Comparison of ENCODE assay signal across 37 cellular contexts in genomic region chr3:70853161-70853560, GRCh38.
DNase-seq lines count a peak whose midpoint lies in the region; ATAC-seq, FAIRE-seq and TF ChIP-seq lines count a peak whose summit lies in the region.
"Had no signal": no experiment of that assay in that cellular context is flagged by ENCODE, and none has a peak within 500 bp of the region (broad histone marks: within the 10 kb centered on the region; RNA-seq: fewer than 3 reads in every experiment).

No MANE protein-coding gene starts in this region.

- no peak for TF ChIP-seq POLR2A in endothelial cell of umbilical vein (IDR thresholded peaks at IDR 0.05; ENCODE audit: low read depth, low read length)

- POLR2A ChIA-PET in endothelial cell of umbilical vein (lab: Charles Lee) = interaction anchor here (0.5 kb wide), 1 partner anchor 21 kb away, joined by 6 read pairs; no protein-coding TSS in a partner anchor
- POLR2A ChIA-PET in activated CD4-positive, alpha-beta T cell treated with anti-CD3 and anti-CD28 coated beads, Interleukin-2, amount 10 ng/mL, durations not matched to agents 7 days and 5 days (lab: Charles Lee) = no interaction called here

- dilution Hi-C loops in endothelial cell of umbilical vein (cut with MboI; ENCODE audit: extremely low pct_ligation_motif_present, low sequenced_read_pairs) = no loop called here

- H3K27ac Mint-ChIP-seq in activated CD4-positive, alpha-beta T cell treated with anti-CD3 and anti-CD28 coated beads, Interleukin-2, amount 10 ng/mL, durations not matched to agents 7 days and 5 days = no peak overlapping the region
- H3K27ac Mint-ChIP-seq: activated CD4-positive, alpha-beta memory T cell treated with anti-CD3 and anti-CD28 coated beads, Interleukin-2, amount 10 ng/mL, durations not matched to agents 7 days and 5 days; activated naive CD4-positive, alpha-beta T cell treated with anti-CD3 and anti-CD28 coated beads, Interleukin-2, amount 50 U/mL, for 24 hours; activated T-helper 2 cell treated with anti-CD3 and anti-CD28 coated beads, Interferon-gamma antibody, Interleukin-2, Interleukin-4, amounts not matched to agents 10 μg/mL and 5 μg/mL and 100 μg/mL, durations not matched to agents 14 hours and 24 hours and 36 hours; CD4-positive, CD25-positive, alpha-beta regulatory T cell; naive thymus-derived CD4-positive, alpha-beta T cell; T-helper 1 cell treated with Interleukin-12 subunit alpha and Interleukin-12 subunit beta and Interleukin-4 antibody, amounts not matched to agents 30 μg/mL and 1 μg/mL, for 36 hours had no signal

- no peaks in the 10 kb centered on the region for H3K36me3 ChIP-seq in ACC112 (ENCODE audit: insufficient read depth, low read length)
- H3K36me3 ChIP-seq in HUES48 (ENCODE audit: control insufficient read depth, insufficient read depth, low read length) = no peaks in the 10 kb centered on the region
- no peaks in the 10 kb centered on the region for H3K36me3 ChIP-seq in endothelial cell of umbilical vein (ENCODE audit: control insufficient read depth in 2 of 2, extremely low read depth in 1 of 2, insufficient read depth in 2 of 2, low read length in 2 of 2)
- H3K36me3 ChIP-seq: HAP-1, left ventricle myocardium inferior, uterus had no signal

- no peaks in the 10 kb centered on the region for H3K27me3 ChIP-seq in ACC112 (ENCODE audit: insufficient read depth, low read length)
- no peaks in the 10 kb centered on the region for H3K27me3 ChIP-seq in HUES48 (ENCODE audit: control insufficient read depth, insufficient read depth, low read length)
- no peaks in the 10 kb centered on the region for H3K27me3 ChIP-seq in endothelial cell of umbilical vein (ENCODE audit: control insufficient read depth in 2 of 2, insufficient read depth in 2 of 2, low read length in 2 of 2)
- H3K27me3 ChIP-seq: uterus had no signal

- no peaks in the 10 kb centered on the region for H3K9me3 Mint-ChIP-seq in activated CD4-positive, alpha-beta T cell treated with anti-CD3 and anti-CD28 coated beads, Interleukin-2, amount 10 ng/mL, durations not matched to agents 7 days and 5 days
- H3K9me3 Mint-ChIP-seq: activated CD4-positive, alpha-beta memory T cell treated with anti-CD3 and anti-CD28 coated beads, Interleukin-2, amount 10 ng/mL, durations not matched to agents 7 days and 5 days; activated naive CD4-positive, alpha-beta T cell treated with anti-CD3 and anti-CD28 coated beads, Interleukin-2, amount 50 U/mL, for 24 hours; activated T-helper 2 cell treated with anti-CD3 and anti-CD28 coated beads, Interferon-gamma antibody, Interleukin-2, Interleukin-4, amounts not matched to agents 10 μg/mL and 5 μg/mL and 100 μg/mL, durations not matched to agents 14 hours and 24 hours and 36 hours; CD4-positive, CD25-positive, alpha-beta regulatory T cell; naive thymus-derived CD4-positive, alpha-beta T cell; T-helper 1 cell treated with Interleukin-12 subunit alpha and Interleukin-12 subunit beta and Interleukin-4 antibody, amounts not matched to agents 30 μg/mL and 1 μg/mL, for 36 hours had no signal

- CTCF ChIA-PET in endothelial cell of umbilical vein (lab: Charles Lee) = interaction anchor here (0.6 to 2.0 kb wide), 4 partner anchors 15 to 303 kb away, joined by 3 to 8 read pairs (median 4); no protein-coding TSS in a partner anchor
- CTCF ChIA-PET in activated CD4-positive, alpha-beta T cell treated with anti-CD3 and anti-CD28 coated beads, Interleukin-2, amount 10 ng/mL, durations not matched to agents 7 days and 5 days (lab: Charles Lee) = no interaction called here

- H2AFZ ChIP-seq in ACC112 (ENCODE audit: low read length, unreplicated experiment) = peak overlapping the region; percentile 88
- H2AFZ ChIP-seq in endothelial cell of umbilical vein (ENCODE audit: low read depth, low read length) = no peak overlapping the region

- H3K9me1 ChIP-seq in endothelial cell of umbilical vein (replicated peaks; ENCODE audit: control insufficient read depth, extremely low read depth, insufficient read depth, low read length) = no peaks in the 10 kb centered on the region

- DNase-seq in endothelial cell of umbilical vein (ENCODE audit: low read depth, low spot score) (peak; percentile 15), myocyte (ENCODE audit: low read depth) (peak; percentile 35), kidney glomerular epithelial cell (lab: John Stamatoyannopoulos, UW) (no peak)
- no peak for DNase-seq in activated CD4-positive, alpha-beta T cell treated with anti-CD3 and anti-CD28 coated beads, Interleukin-2, amount 10 ng/mL, durations not matched to agents 7 days and 5 days
- DNase-seq: activated CD4-positive, alpha-beta memory T cell treated with anti-CD3 and anti-CD28 coated beads, Interleukin-2, amount 10 ng/mL, durations not matched to agents 7 days and 5 days; activated CD4-positive, alpha-beta T cell treated with anti-CD3 and anti-CD28 coated beads for 1 hour; activated CD8-positive, alpha-beta memory T cell treated with anti-CD3 and anti-CD28 coated beads, Interleukin-2, amount 50 U/mL, for 48 hours; AML-193; amniotic stem cell; Calu3; CD4-positive, CD25-positive, alpha-beta regulatory T cell; effector CD8-positive, alpha-beta T cell; KG1; left ventricle myocardium inferior; MM.1S; naive thymus-derived CD4-positive, alpha-beta T cell; NCI-H1417; NCI-H2029; NCI-H526; OCI-M1; small intestine; stimulated activated naive CD4-positive, alpha-beta T cell treated with Interleukin-2 at 50 U/mL for 16 hours; uterus had no signal

- H3K79me2 ChIP-seq in ACC112 (ENCODE audit: control insufficient read depth, insufficient read depth, low read length, unreplicated experiment) = no peaks in the 10 kb centered on the region
- H3K79me2 ChIP-seq in endothelial cell of umbilical vein (ENCODE audit: control insufficient read depth, insufficient read depth, low read length) = no peaks in the 10 kb centered on the region

- H3K4me3 ChIP-seq in ACC112 (ENCODE audit: low read depth, low read length) (peak overlapping the region; percentile 16; the same call in 1 of the 2 replicates), HUES48 (ENCODE audit: low read depth, low read length) (no peak overlapping the region), endothelial cell of umbilical vein (replicated peaks in 1 of 3; ENCODE audit: insufficient read depth in 1 of 3, low read depth in 1 of 3, low read length in 3 of 3) (no peak overlapping the region)
- H3K4me3 ChIP-seq: GM12878, HAP-1, left ventricle myocardium inferior, SK-N-MC, uterus had no signal

- H4K20me1 ChIP-seq in endothelial cell of umbilical vein (replicated peaks; ENCODE audit: control insufficient read depth, extremely low read depth, insufficient read depth, low read length) = no peaks in the 10 kb centered on the region

- H3K27me3 Mint-ChIP-seq in activated CD4-positive, alpha-beta T cell treated with anti-CD3 and anti-CD28 coated beads, Interleukin-2, amount 10 ng/mL, durations not matched to agents 7 days and 5 days = peaks cover 8% of the 10 kb centered on the region

- no peak overlapping the region for H3K4me2 ChIP-seq in endothelial cell of umbilical vein (ENCODE audit: insufficient read depth, low read length)

- no peak for TF ChIP-seq CTCF in endothelial cell of umbilical vein (IDR thresholded peaks at IDR 0.05; ENCODE audit: extremely low read depth in 1 of 2, insufficient read depth in 1 of 2, low read depth in 1 of 2, low read length in 2 of 2)

- no peaks in the 10 kb centered on the region for H3K36me3 Mint-ChIP-seq in activated CD4-positive, alpha-beta T cell treated with anti-CD3 and anti-CD28 coated beads, Interleukin-2, amount 10 ng/mL, durations not matched to agents 7 days and 5 days (ENCODE audit: low read depth)
- H3K36me3 Mint-ChIP-seq: activated naive CD4-positive, alpha-beta T cell treated with anti-CD3 and anti-CD28 coated beads, Interleukin-2, amount 50 U/mL, for 24 hours; CD4-positive, CD25-positive, alpha-beta regulatory T cell; naive thymus-derived CD4-positive, alpha-beta T cell had no signal

- no TSS peak for BruUV-seq in endothelial cell of umbilical vein (replicated peaks; lab: Mats Ljungman, UMichigan)

- H3K9ac ChIP-seq in HUES48 (ENCODE audit: low read depth, low read length) = no peak overlapping the region
- no peak overlapping the region for H3K9ac ChIP-seq in endothelial cell of umbilical vein (replicated peaks; ENCODE audit: extremely low read depth, insufficient read depth, low read length)

- H3K4me3 Mint-ChIP-seq in activated CD4-positive, alpha-beta T cell treated with anti-CD3 and anti-CD28 coated beads, Interleukin-2, amount 10 ng/mL, durations not matched to agents 7 days and 5 days = no peak overlapping the region
- H3K4me3 Mint-ChIP-seq: activated CD4-positive, alpha-beta memory T cell treated with anti-CD3 and anti-CD28 coated beads, Interleukin-2, amount 10 ng/mL, durations not matched to agents 7 days and 5 days; activated naive CD4-positive, alpha-beta T cell treated with anti-CD3 and anti-CD28 coated beads, Interleukin-2, amount 50 U/mL, for 24 hours; CD4-positive, CD25-positive, alpha-beta regulatory T cell; naive thymus-derived CD4-positive, alpha-beta T cell; T-helper 1 cell treated with Interleukin-12 subunit alpha and Interleukin-12 subunit beta and Interleukin-4 antibody, amounts not matched to agents 30 μg/mL and 1 μg/mL, for 36 hours had no signal

- no peak for ATAC-seq in HG03097 (IDR thresholded peaks at IDR 0.05; ENCODE audit: low FRiP score, unreplicated experiment)
- ATAC-seq in GM18907 (IDR thresholded peaks at IDR 0.05; ENCODE audit: unreplicated experiment) = no peak
- ATAC-seq: GM12878; naive thymus-derived CD4-positive, alpha-beta T cell had no signal

- H3K4me1 Mint-ChIP-seq in activated CD4-positive, alpha-beta T cell treated with anti-CD3 and anti-CD28 coated beads, Interleukin-2, amount 10 ng/mL, durations not matched to agents 7 days and 5 days = peaks cover 11% of the 10 kb centered on the region

- H3K27ac ChIP-seq in ACC112 (ENCODE audit: low read depth, low read length) (peak overlapping the region; percentile 79), HUES48 (ENCODE audit: low read depth, low read length) (peak overlapping the region; percentile 56), endothelial cell of umbilical vein (ENCODE audit: insufficient read depth, low read depth, low read length) (no peak overlapping the region)
- H3K27ac ChIP-seq: SK-N-MC, uterus had no signal

- intact Hi-C loops in endothelial cell of umbilical vein (cut with micrococcal nuclease) = loop anchor here (1.0 kb wide), 1 partner anchor 129 kb away; no protein-coding TSS in a partner anchor

- H3K9me3 ChIP-seq in HUES48 (ENCODE audit: control insufficient read depth, insufficient read depth, low read length) (no peaks in the 10 kb centered on the region), endothelial cell of umbilical vein (replicated peaks; ENCODE audit: control insufficient read depth, insufficient read depth, low read length) (no peaks in the 10 kb centered on the region)
- H3K9me3 ChIP-seq: HAP-1, left ventricle myocardium inferior, uterus had no signal

- no peak for FAIRE-seq in endothelial cell of umbilical vein (lab: Jason Lieb, UNC)
- FAIRE-seq: A204.1, bronchial epithelial cell, colon, GM12878, islet of Langerhans, small intestine had no signal

- peaks cover 70% of the 10 kb centered on the region for H3K4me1 ChIP-seq in ACC112 (ENCODE audit: control insufficient read depth, insufficient read depth, low read length, unreplicated experiment)
- H3K4me1 ChIP-seq in HUES48 (ENCODE audit: control insufficient read depth, insufficient read depth, low read length) = peaks cover 34% of the 10 kb centered on the region
- H3K4me1 ChIP-seq in endothelial cell of umbilical vein (ENCODE audit: control insufficient read depth, extremely low read depth, insufficient read depth, low read length) = peaks cover 44% of the 10 kb centered on the region
- H3K4me1 ChIP-seq: uterus had no signal

Comparison
In these comparisons a context has a peak if more than half of its experiments do, and no peak if none do; other contexts are left out.
1. DNase-seq: peak in endothelial cell of umbilical vein (single experiment) and myocyte (single experiment); none in kidney glomerular epithelial cell (single experiment) and activated CD4-positive, alpha-beta T cell treated with anti-CD3 and anti-CD28 coated beads, Interleukin-2, amount 10 ng/mL, durations not matched to agents 7 days and 5 days (single experiment).